ENCODE assay signal across 16 cellular contexts in the genomic region with DNA sequence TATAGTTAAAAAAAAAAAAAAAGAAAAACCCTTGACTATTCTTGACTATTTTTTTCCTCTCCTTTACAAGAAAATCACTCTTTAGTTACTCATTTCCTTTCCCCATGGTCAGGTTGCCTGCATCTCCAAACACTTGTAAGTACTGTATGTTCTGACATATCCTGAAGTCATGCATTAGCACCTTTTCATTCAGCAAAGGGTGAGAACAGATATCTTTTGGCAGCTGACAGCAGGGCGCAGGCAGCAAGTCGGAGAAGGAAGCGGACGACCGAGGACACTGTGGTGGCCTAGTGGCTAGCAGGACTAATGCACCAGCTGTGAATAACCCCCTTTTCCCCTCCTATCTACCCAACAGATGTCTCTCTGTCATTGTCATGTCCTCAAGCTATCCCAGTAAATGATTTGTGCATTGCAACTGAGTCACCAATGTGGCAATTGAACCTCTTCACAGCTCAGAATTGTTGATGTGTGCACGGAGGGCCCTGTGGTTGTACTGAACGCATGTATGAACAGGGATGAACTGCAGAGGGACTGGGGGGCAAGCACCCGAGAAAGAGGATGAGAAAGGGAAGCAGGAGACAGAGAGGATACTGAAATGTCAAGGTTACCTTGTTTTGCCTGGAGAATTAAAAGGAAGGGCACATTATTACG.
DNase-seq lines count a peak whose midpoint lies in the region; ATAC-seq, FAIRE-seq and TF ChIP-seq lines count a peak whose summit lies in the region.
"Had no signal": no experiment of that assay in that cellular context is flagged by ENCODE, and none has a peak within 500 bp of the region (broad histone marks: within the 10 kb centered on the region; RNA-seq: fewer than 3 reads in every experiment).

No MANE protein-coding gene starts in this region.

- CTCF ChIA-PET in endothelial cell of umbilical vein (lab: Charles Lee) = interaction anchor here (1.2 to 1.8 kb wide), 2 partner anchors 139 to 1422 kb away, joined by 3 read pairs; no protein-coding TSS in a partner anchor

- no peak for TF ChIP-seq CTCF in endothelial cell of umbilical vein (IDR thresholded peaks at IDR 0.05; ENCODE audit: extremely low read depth in 1 of 2, insufficient read depth in 1 of 2, low read depth in 1 of 2, low read length in 2 of 2)

- H4K5ac ChIP-seq in mesendoderm (ENCODE audit: low read length) = no peak overlapping the region

- no peaks in the 10 kb centered on the region for H3K36me3 Mint-ChIP-seq in immature natural killer cell
- H3K36me3 Mint-ChIP-seq: activated CD8-positive, alpha-beta memory T cell treated with anti-CD3 and anti-CD28 coated beads, Interleukin-2, amount 10 ng/mL, durations not matched to agents 7 days and 5 days; stimulated activated naive B cell treated with anti-CD40 and anti-IgM and Interleukin-4, amounts not matched to agents 10 μg/mL and 1 μg/mL and 100 μg/mL, for 72 hours had no signal

- no peaks in the 10 kb centered on the region for H3K4me1 ChIP-seq in endothelial cell of umbilical vein (ENCODE audit: control insufficient read depth, extremely low read depth, insufficient read depth, low read length)
- peaks cover 2% of the 10 kb centered on the region for H3K4me1 ChIP-seq in mesendoderm (ENCODE audit: control insufficient read depth, low read depth, low read length)

- H3K4me2 ChIP-seq in endothelial cell of umbilical vein (ENCODE audit: insufficient read depth, low read length) (peak overlapping the region; percentile 21), mesendoderm (ENCODE audit: low read length) (no peak overlapping the region)

- ATAC-seq in HG02759 (IDR thresholded peaks at IDR 0.05; ENCODE audit: unreplicated experiment) (no peak), HG03175 (IDR thresholded peaks at IDR 0.05; ENCODE audit: unreplicated experiment) (no peak), GM21737 (IDR thresholded peaks at IDR 0.05; ENCODE audit: unreplicated experiment) (no peak)
- ATAC-seq: activated CD8-positive, alpha-beta memory T cell treated with anti-CD3 and anti-CD28 coated beads, Interleukin-2, amount 10 ng/mL, durations not matched to agents 7 days and 5 days; stimulated activated naive B cell treated with anti-CD40 and anti-IgM and Interleukin-4, amounts not matched to agents 10 μg/mL and 1 μg/mL and 100 μg/mL, for 72 hours had no signal

- H2BK15ac ChIP-seq in mesendoderm (replicated peaks; ENCODE audit: low read depth) = no peak overlapping the region

- H3K9me1 ChIP-seq in endothelial cell of umbilical vein (replicated peaks; ENCODE audit: control insufficient read depth, extremely low read depth, insufficient read depth, low read length) = no peaks in the 10 kb centered on the region

- POLR2A ChIA-PET in endothelial cell of umbilical vein (lab: Charles Lee) = no interaction called here

- H3K36me3 ChIP-seq in endothelial cell of umbilical vein (ENCODE audit: control insufficient read depth in 2 of 2, extremely low read depth in 1 of 2, insufficient read depth in 2 of 2, low read length in 2 of 2) (no peaks in the 10 kb centered on the region), mesendoderm (ENCODE audit: control insufficient read depth, insufficient read depth, low read length) (no peaks in the 10 kb centered on the region)

- H3K27me3 Mint-ChIP-seq in immature natural killer cell (ENCODE audit: low read depth in 3 of 3) = no peaks in the 10 kb centered on the region
- H3K27me3 Mint-ChIP-seq: activated CD8-positive, alpha-beta memory T cell treated with anti-CD3 and anti-CD28 coated beads, Interleukin-2, amount 10 ng/mL, durations not matched to agents 7 days and 5 days; stimulated activated naive B cell treated with anti-CD40 and anti-IgM and Interleukin-4, amounts not matched to agents 10 μg/mL and 1 μg/mL and 100 μg/mL, for 72 hours had no signal

- DNase-seq in ELR (ENCODE audit: low read depth) = peak; percentile 43
- peak; percentile 44 for DNase-seq in RCC 7860 (ENCODE audit: low spot score)
- peak; percentile 50 for DNase-seq in endothelial cell of umbilical vein (ENCODE audit: low read depth, low spot score)
- peak; percentile 95 for DNase-seq in mesendoderm
- no peak for DNase-seq in immature natural killer cell
- DNase-seq: activated CD8-positive, alpha-beta memory T cell treated with anti-CD3 and anti-CD28 coated beads, Interleukin-2, amount 10 ng/mL, durations not matched to agents 7 days and 5 days; activated naive CD4-positive, alpha-beta T cell; DMS53; KBM-7; NCI-H1436 treated with DMSO at 0.1 percent for 48 hours; NCI-H526; stimulated activated CD4-positive, alpha-beta T cell treated with anti-CD3 and anti-CD28 coated beads, Interleukin-4, amount 100 ng/mL, for 1 hour; stimulated activated naive B cell treated with anti-CD40 and anti-IgM and Interleukin-4, amounts not matched to agents 10 μg/mL and 1 μg/mL and 100 μg/mL, for 72 hours had no signal

- no peak for TF ChIP-seq POLR2A in endothelial cell of umbilical vein (IDR thresholded peaks at IDR 0.05; ENCODE audit: low read depth, low read length)

- H3K4me1 Mint-ChIP-seq in immature natural killer cell = no peaks in the 10 kb centered on the region
- H3K4me1 Mint-ChIP-seq: activated CD8-positive, alpha-beta memory T cell treated with anti-CD3 and anti-CD28 coated beads, Interleukin-2, amount 10 ng/mL, durations not matched to agents 7 days and 5 days; stimulated activated naive B cell treated with anti-CD40 and anti-IgM and Interleukin-4, amounts not matched to agents 10 μg/mL and 1 μg/mL and 100 μg/mL, for 72 hours had no signal

- no peaks in the 10 kb centered on the region for H3K9me3 ChIP-seq in endothelial cell of umbilical vein (replicated peaks; ENCODE audit: control insufficient read depth, insufficient read depth, low read length)

- BruUV-seq in endothelial cell of umbilical vein (replicated peaks; lab: Mats Ljungman, UMichigan) = no TSS peak

- no peak overlapping the region for H3K18ac ChIP-seq in mesendoderm (ENCODE audit: low read length)

- no CpG with 5 or more reads among the region's 9 CpGs for WGBS in mesendoderm (ENCODE audit: extremely low coverage, insufficient coverage, low lambda C conversion rate)

- dilution Hi-C loops in endothelial cell of umbilical vein (cut with MboI; ENCODE audit: extremely low pct_ligation_motif_present, low sequenced_read_pairs) = no loop called here

- H2BK5ac ChIP-seq in mesendoderm (ENCODE audit: low read length) = peak overlapping the region; percentile 5

- H3K27me3 ChIP-seq in endothelial cell of umbilical vein (ENCODE audit: control insufficient read depth in 2 of 2, insufficient read depth in 2 of 2, low read length in 2 of 2) (no peaks in the 10 kb centered on the region), mesendoderm (ENCODE audit: insufficient read depth, low read length, poor library complexity) (no peaks in the 10 kb centered on the region)

- H3K79me1 ChIP-seq in mesendoderm (ENCODE audit: low read length) = no peaks in the 10 kb centered on the region

- no peak overlapping the region for H3K27ac Mint-ChIP-seq in immature natural killer cell
- H3K27ac Mint-ChIP-seq: activated CD8-positive, alpha-beta memory T cell treated with anti-CD3 and anti-CD28 coated beads, Interleukin-2, amount 10 ng/mL, durations not matched to agents 7 days and 5 days; stimulated activated naive B cell treated with anti-CD40 and anti-IgM and Interleukin-4, amounts not matched to agents 10 μg/mL and 1 μg/mL and 100 μg/mL, for 72 hours had no signal

- H3K4me3 ChIP-seq in endothelial cell of umbilical vein (replicated peaks in 1 of 3; ENCODE audit: insufficient read depth in 1 of 3, low read depth in 1 of 3, low read length in 3 of 3) (no peak overlapping the region), mesendoderm (ENCODE audit: low read length) (no peak overlapping the region)

- H3K23ac ChIP-seq in mesendoderm (ENCODE audit: low read length) = no peak overlapping the region

- H3K9ac ChIP-seq in endothelial cell of umbilical vein (replicated peaks; ENCODE audit: extremely low read depth, insufficient read depth, low read length) (no peak overlapping the region), mesendoderm (ENCODE audit: low read length) (no peak overlapping the region)

- H3K27ac ChIP-seq in endothelial cell of umbilical vein (ENCODE audit: insufficient read depth, low read depth, low read length) (no peak overlapping the region), mesendoderm (ENCODE audit: low read depth, low read length) (peak overlapping the region; percentile 21)

- H3K4ac ChIP-seq in mesendoderm (ENCODE audit: low read depth, low read length) = no peak overlapping the region

- no peak overlapping the region for H2AFZ ChIP-seq in endothelial cell of umbilical vein (ENCODE audit: low read depth, low read length)

- H3K56ac ChIP-seq in mesendoderm (ENCODE audit: low read length) = no peak overlapping the region

- no peaks in the 10 kb centered on the region for H3K79me2 ChIP-seq in endothelial cell of umbilical vein (ENCODE audit: control insufficient read depth, insufficient read depth, low read length)
- H3K79me2 ChIP-seq in mesendoderm (ENCODE audit: control insufficient read depth, insufficient read depth, low read length) = no peaks in the 10 kb centered on the region

- FAIRE-seq in RCC 7860 (lab: Jason Lieb, UNC) (no peak), endothelial cell of umbilical vein (lab: Jason Lieb, UNC) (no peak)

- H2AK5ac ChIP-seq in mesendoderm (ENCODE audit: low read length) = no peak overlapping the region

- H3K9me3 Mint-ChIP-seq in immature natural killer cell = peaks cover 3 to 20% (median 11%) of the 10 kb centered on the region in 6 donors

- no peak overlapping the region for H3K4me3 Mint-ChIP-seq in immature natural killer cell
- H3K4me3 Mint-ChIP-seq: activated CD8-positive, alpha-beta memory T cell treated with anti-CD3 and anti-CD28 coated beads, Interleukin-2, amount 10 ng/mL, durations not matched to agents 7 days and 5 days; stimulated activated naive B cell treated with anti-CD40 and anti-IgM and Interleukin-4, amounts not matched to agents 10 μg/mL and 1 μg/mL and 100 μg/mL, for 72 hours had no signal

- H4K20me1 ChIP-seq in endothelial cell of umbilical vein (replicated peaks; ENCODE audit: control insufficient read depth, extremely low read depth, insufficient read depth, low read length) = no peaks in the 10 kb centered on the region

- H4K8ac ChIP-seq in mesendoderm (ENCODE audit: low read depth, low read length) = no peak overlapping the region

- H2BK120ac ChIP-seq in mesendoderm (ENCODE audit: low read depth, low read length) = no peak overlapping the region

- intact Hi-C loops in endothelial cell of umbilical vein (cut with micrococcal nuclease) = no loop called here

TF ChIP-seq in endothelial cell of umbilical vein, 7 proteins besides CTCF, POLR2A, EP300 and RAD21 (continues in another document):
- no peak for TF ChIP-seq JUN (IDR thresholded peaks at IDR 0.05; ENCODE audit: borderline replicate concordance, insufficient read depth, insufficient read length, low read depth)
- TF ChIP-seq POLR2AphosphoS5 (IDR thresholded peaks at IDR 0.05; ENCODE audit: insufficient read depth, low read depth, low read length) = no peak
- TF ChIP-seq FOS (IDR thresholded peaks at IDR 0.05; ENCODE audit: borderline replicate concordance, insufficient read depth, low read length) = no peak
- TF ChIP-seq MYC (IDR thresholded peaks at IDR 0.05; ENCODE audit: low read depth, low read length) = no peak

Comparison
In these comparisons a context has a peak if more than half of its experiments do, and no peak if none do; other contexts are left out.
1. DNase-seq: peak in ELR (single experiment), RCC 7860 (single experiment), endothelial cell of umbilical vein (single experiment) and mesendoderm (single experiment); none in immature natural killer cell (0 of 3).